ENCODE assay signal across 12 cellular contexts in genomic region chr20:25038591-25039015, GRCh38. TPM values are rescaled to one million over a fixed set of nuclear protein-coding genes. Genes with fewer than 3 reads are reported as not detected.
DNase-seq lines count a peak whose midpoint lies in the region; ATAC-seq and TF ChIP-seq lines count a peak whose summit lies in the region.
"Had no signal": no experiment of that assay in that cellular context is flagged by ENCODE, and none has a peak within 500 bp of the region (broad histone marks: within the 10 kb centered on the region; RNA-seq: fewer than 3 reads in every experiment).

No MANE protein-coding gene starts in this region.

- no peaks in the 10 kb centered on the region for H3K9me3 ChIP-seq in heart left ventricle
- H3K9me3 ChIP-seq in ovary = no peaks in the 10 kb centered on the region
- H3K9me3 ChIP-seq in vagina = no peaks in the 10 kb centered on the region

- H3K4me3 ChIP-seq in heart left ventricle = no peak overlapping the region
- H3K4me3 ChIP-seq in ovary = no peak overlapping the region
- H3K4me3 ChIP-seq in vagina = no peak overlapping the region
- H3K4me3 ChIP-seq in foreskin fibroblast (ENCODE audit: low read depth in 1 of 2, low read length in 2 of 2) = no peak overlapping the region
- H3K4me3 ChIP-seq: smooth muscle cell had no signal

- peak overlapping the region; percentile 76 to 96 (median 91) for H3K27ac ChIP-seq in heart left ventricle
- H3K27ac ChIP-seq in cingulate gyrus (ENCODE audit: low read depth, low read length) = peak overlapping the region; percentile 90
- H3K27ac ChIP-seq in ovary = peak overlapping the region; percentile 15 to 49
- peak overlapping the region; percentile 76 for H3K27ac ChIP-seq in vagina

- WGBS in heart left ventricle, 4 donors = 77 to 80% (median 78%) methylated on average over 6 of the region's 6 CpGs
- WGBS in ovary, 3 donors = 88 to 94% (median 91%) methylated on average over 4 to 6 of the region's 6 CpGs

- no peak for TF ChIP-seq EP300 in ovary (IDR thresholded peaks at IDR 0.05)

- TF ChIP-seq CTCF in heart left ventricle (IDR thresholded peaks at IDR 0.05) (no peak), ovary (IDR thresholded peaks at IDR 0.05) (no peak), vagina (IDR thresholded peaks at IDR 0.05) (no peak), foreskin fibroblast (IDR thresholded peaks at IDR 0.05; ENCODE audit: low read depth, low read length) (no peak)

- H3K36me3 ChIP-seq in heart left ventricle (no peaks in the 10 kb centered on the region), ovary (no peaks in the 10 kb centered on the region), vagina (no peaks in the 10 kb centered on the region)

- TF ChIP-seq POLR2A in heart left ventricle (IDR thresholded peaks at IDR 0.05) (no peak), ovary (IDR thresholded peaks at IDR 0.05) (no peak), vagina (IDR thresholded peaks at IDR 0.05) (no peak)

- H3K27me3 ChIP-seq in heart left ventricle (no peaks in the 10 kb centered on the region), ovary (no peaks in the 10 kb centered on the region), vagina (no peaks in the 10 kb centered on the region)

- intact Hi-C loops in heart left ventricle (cut with DNase I) (loop anchor here in 3 of 10 donors (2.0 to 5.0 kb wide), 2 partner anchors 14 to 41 kb away; no protein-coding TSS in a partner anchor), Right ventricle myocardium inferior (cut with DNase I) (loop anchor here (2.0 kb wide), 1 partner anchor 18 kb away; no protein-coding TSS in a partner anchor), ovary (cut with DNase I) (no loop called here), vagina (cut with DNase I) (no loop called here)

- no peak for ATAC-seq in heart left ventricle
- no peak for ATAC-seq in Right ventricle myocardium inferior
- no peak for ATAC-seq in HG03135 (IDR thresholded peaks at IDR 0.05; ENCODE audit: unreplicated experiment)

- peaks cover 24 to 99% (median 93%) of the 10 kb centered on the region in 12 donors for H3K4me1 ChIP-seq in heart left ventricle
- H3K4me1 ChIP-seq in ovary (ENCODE audit: insufficient read depth) = peaks cover 30% of the 10 kb centered on the region
- H3K4me1 ChIP-seq in vagina = peaks cover 83% of the 10 kb centered on the region

- DNase-seq in heart left ventricle (peak in 1 of 5 donors; percentile 27), Right ventricle myocardium inferior (ENCODE audit: missing footprints) (no peak), ovary (peak in 1 of 5 donors; percentile 20), vagina (ENCODE audit: extremely low spot score in 2 of 2) (no peak), foreskin fibroblast (no peak), kidney glomerular epithelial cell (lab: John Stamatoyannopoulos, UW) (no peak)
- DNase-seq: NCI-H1436 treated with DMSO at 0.1 percent for 48 hours had no signal

RNA-seq across cellular contexts. Expression of gene ACSS1, which starts 19.3 kb away (rescaled TPM):
- 100 to 1,000 TPM in 5 of 9 donors, 10 to 100 TPM in 4; 57.5 to 177 (median 104) TPM for total RNA-seq in heart left ventricle
- polyA plus RNA-seq in heart left ventricle = 10 to 100 TPM; 43.5 to 78.9 TPM
- 135 TPM for total RNA-seq in Right ventricle myocardium inferior
- 10 to 100 TPM; 14.9 to 37.0 (median 29.0) TPM for total RNA-seq in ovary
- polyA plus RNA-seq in ovary = 10 to 100 TPM; 13.1 to 31.9 TPM
- 26.3 TPM for total RNA-seq in vagina

RNA-seq across cellular contexts. Expression of gene VSX1, which starts 43.3 kb away (rescaled TPM):
- under 1 TPM in 5 of 9 donors, not detected in 4; 0.22 to 0.96 (median 0.51) TPM for total RNA-seq in heart left ventricle
- polyA plus RNA-seq in heart left ventricle = under 1 TPM in 1 of 2 donors, not detected in 1; 0.19 TPM
- 0.14 TPM for total RNA-seq in Right ventricle myocardium inferior
- 1 to 10 TPM in 2 of 7 donors, under 1 TPM in 3, not detected in 2; 0.13 to 1.4 (median 0.96) TPM for total RNA-seq in ovary
- polyA plus RNA-seq in ovary = under 1 TPM; 0.11 to 0.75 TPM
- not detected for total RNA-seq in vagina
- total RNA-seq: endothelial cell of umbilical vein, mucosa of gallbladder, smooth muscle cell had no signal
- polyA plus RNA-seq: endothelial cell of umbilical vein, smooth muscle cell had no signal

RNA-seq across cellular contexts. Expression of gene APMAP, which starts 46.1 kb away (rescaled TPM):
- total RNA-seq in heart left ventricle (10 to 100 TPM; 22.6 to 61.3 (median 31.9) TPM), Right ventricle myocardium inferior (26.8 TPM), ovary (10 to 100 TPM; 23.5 to 59.0 (median 45.3) TPM), vagina (29.7 TPM)
- polyA plus RNA-seq in heart left ventricle (10 to 100 TPM; 16.2 to 58.5 TPM), ovary (100 to 1,000 TPM in 1 of 2 donors, 10 to 100 TPM in 1; 46.0 to 103 TPM)

Comparison
In these comparisons a context has a peak if more than half of its experiments do, and no peak if none do; other contexts are left out.
1. H3K27ac ChIP-seq: peak in every context shown above with its lines; median percentile 91 in heart left ventricle; 90 in cingulate gyrus; 76 in vagina; 32 in ovary.